2 cellular contexts compared by ENCODE assay signal in the genomic region with DNA sequence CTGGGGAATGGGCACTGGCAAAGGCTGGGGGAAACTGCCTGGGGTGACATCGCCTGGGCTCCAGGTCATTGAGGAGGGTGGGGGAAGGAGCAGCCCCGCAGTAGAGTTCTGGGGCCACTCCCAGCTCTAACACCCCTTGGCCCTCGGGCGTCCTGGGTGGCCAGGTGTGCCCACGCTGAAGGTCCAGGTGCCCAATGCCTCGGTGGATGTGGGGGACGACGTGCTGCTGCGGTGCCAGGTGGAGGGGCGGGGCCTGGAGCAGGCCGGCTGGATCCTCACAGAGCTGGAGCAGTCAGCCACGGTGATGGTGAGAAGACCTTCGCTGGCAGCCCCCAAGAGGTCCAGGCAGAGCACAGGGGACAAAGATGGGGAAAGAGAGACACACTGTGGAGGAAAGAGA.
TF ChIP-seq lines count a peak whose summit lies in the region.

No MANE protein-coding gene starts in this region.

TF ChIP-seq in HEK293, 187 proteins besides CTCF, POLR2A, EP300 and RAD21:
- TF ChIP-seq RBAK (tag by site-specific recombination; IDR thresholded peaks at IDR 0.05): no peak
- TF ChIP-seq ZNF585B (tag by site-specific recombination; IDR thresholded peaks at IDR 0.05): no peak
- peak; percentile 4; the same call in 1 of the 2 replicates for TF ChIP-seq GLIS2 (tag by site-specific recombination; IDR thresholded peaks at IDR 0.05)
- TF ChIP-seq ZNF248 (tag by site-specific recombination; IDR thresholded peaks at IDR 0.05): no peak
- TF ChIP-seq ZNF514 (tag by site-specific recombination; IDR thresholded peaks at IDR 0.05): no peak
- TF ChIP-seq, protein P1, sequence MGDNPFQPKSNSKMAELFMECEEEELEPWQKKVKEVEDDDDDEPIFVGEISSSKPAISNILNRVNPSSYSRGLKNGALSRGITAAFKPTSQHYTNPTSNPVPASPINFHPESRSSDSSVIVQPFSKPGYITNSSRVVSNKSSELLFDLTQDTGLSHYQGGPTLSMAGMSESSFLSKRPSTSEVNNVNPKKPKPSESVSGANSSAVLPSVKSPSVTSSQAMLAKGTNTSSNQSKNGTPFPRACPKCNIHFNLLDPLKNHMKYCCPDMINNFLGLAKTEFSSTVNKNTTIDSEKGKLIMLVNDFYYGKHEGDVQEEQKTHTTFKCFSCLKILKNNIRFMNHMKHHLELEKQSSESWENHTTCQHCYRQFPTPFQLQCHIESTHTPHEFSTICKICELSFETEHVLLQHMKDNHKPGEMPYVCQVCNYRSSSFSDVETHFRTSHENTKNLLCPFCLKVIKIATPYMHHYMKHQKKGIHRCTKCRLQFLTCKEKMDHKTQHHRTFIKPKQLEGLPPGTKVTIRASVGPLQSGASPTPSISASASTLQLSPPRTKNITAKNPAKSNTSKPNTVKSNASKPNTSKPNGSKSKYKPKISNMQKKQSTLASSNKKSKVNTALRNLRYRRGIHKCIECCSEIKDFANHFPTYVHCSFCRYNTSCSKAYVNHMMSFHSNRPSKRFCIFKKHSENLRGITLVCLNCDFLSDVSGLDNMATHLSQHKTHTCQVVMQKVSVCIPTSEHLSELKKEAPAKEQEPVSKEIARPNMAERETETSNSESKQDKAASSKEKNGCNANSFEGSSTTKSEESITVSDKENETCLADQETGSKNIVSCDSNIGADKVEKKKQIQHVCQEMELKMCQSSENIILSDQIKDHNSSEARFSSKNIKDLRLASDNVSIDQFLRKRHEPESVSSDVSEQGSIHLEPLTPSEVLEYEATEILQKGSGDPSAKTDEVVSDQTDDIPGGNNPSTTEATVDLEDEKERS (tag by site-specific recombination; IDR thresholded peaks at IDR 0.05): no peak
- no peak for TF ChIP-seq ZIC2 (tag by site-specific recombination; IDR thresholded peaks at IDR 0.05)
- TF ChIP-seq ZNF292 (tag by site-specific recombination; IDR thresholded peaks at IDR 0.05; ENCODE audit: borderline replicate concordance, low read depth): no peak

TF ChIP-seq in H1, 55 proteins besides CTCF, POLR2A, EP300 and RAD21:
- no peak for TF ChIP-seq SIN3A (conservative IDR thresholded peaks at IDR 0.05 in 1 of 2, IDR thresholded peaks at IDR 0.05 in 1 of 2; ENCODE audit: low read depth in 1 of 2, low read length in 2 of 2)
- TF ChIP-seq JUND (IDR thresholded peaks at IDR 0.05; ENCODE audit: low read length): no peak
- TF ChIP-seq SP4 (IDR thresholded peaks at IDR 0.05; ENCODE audit: low read length): no peak
- no peak for TF ChIP-seq CBX5 (IDR thresholded peaks at IDR 0.05; ENCODE audit: low read depth, low read length)
- TF ChIP-seq, protein P2, sequence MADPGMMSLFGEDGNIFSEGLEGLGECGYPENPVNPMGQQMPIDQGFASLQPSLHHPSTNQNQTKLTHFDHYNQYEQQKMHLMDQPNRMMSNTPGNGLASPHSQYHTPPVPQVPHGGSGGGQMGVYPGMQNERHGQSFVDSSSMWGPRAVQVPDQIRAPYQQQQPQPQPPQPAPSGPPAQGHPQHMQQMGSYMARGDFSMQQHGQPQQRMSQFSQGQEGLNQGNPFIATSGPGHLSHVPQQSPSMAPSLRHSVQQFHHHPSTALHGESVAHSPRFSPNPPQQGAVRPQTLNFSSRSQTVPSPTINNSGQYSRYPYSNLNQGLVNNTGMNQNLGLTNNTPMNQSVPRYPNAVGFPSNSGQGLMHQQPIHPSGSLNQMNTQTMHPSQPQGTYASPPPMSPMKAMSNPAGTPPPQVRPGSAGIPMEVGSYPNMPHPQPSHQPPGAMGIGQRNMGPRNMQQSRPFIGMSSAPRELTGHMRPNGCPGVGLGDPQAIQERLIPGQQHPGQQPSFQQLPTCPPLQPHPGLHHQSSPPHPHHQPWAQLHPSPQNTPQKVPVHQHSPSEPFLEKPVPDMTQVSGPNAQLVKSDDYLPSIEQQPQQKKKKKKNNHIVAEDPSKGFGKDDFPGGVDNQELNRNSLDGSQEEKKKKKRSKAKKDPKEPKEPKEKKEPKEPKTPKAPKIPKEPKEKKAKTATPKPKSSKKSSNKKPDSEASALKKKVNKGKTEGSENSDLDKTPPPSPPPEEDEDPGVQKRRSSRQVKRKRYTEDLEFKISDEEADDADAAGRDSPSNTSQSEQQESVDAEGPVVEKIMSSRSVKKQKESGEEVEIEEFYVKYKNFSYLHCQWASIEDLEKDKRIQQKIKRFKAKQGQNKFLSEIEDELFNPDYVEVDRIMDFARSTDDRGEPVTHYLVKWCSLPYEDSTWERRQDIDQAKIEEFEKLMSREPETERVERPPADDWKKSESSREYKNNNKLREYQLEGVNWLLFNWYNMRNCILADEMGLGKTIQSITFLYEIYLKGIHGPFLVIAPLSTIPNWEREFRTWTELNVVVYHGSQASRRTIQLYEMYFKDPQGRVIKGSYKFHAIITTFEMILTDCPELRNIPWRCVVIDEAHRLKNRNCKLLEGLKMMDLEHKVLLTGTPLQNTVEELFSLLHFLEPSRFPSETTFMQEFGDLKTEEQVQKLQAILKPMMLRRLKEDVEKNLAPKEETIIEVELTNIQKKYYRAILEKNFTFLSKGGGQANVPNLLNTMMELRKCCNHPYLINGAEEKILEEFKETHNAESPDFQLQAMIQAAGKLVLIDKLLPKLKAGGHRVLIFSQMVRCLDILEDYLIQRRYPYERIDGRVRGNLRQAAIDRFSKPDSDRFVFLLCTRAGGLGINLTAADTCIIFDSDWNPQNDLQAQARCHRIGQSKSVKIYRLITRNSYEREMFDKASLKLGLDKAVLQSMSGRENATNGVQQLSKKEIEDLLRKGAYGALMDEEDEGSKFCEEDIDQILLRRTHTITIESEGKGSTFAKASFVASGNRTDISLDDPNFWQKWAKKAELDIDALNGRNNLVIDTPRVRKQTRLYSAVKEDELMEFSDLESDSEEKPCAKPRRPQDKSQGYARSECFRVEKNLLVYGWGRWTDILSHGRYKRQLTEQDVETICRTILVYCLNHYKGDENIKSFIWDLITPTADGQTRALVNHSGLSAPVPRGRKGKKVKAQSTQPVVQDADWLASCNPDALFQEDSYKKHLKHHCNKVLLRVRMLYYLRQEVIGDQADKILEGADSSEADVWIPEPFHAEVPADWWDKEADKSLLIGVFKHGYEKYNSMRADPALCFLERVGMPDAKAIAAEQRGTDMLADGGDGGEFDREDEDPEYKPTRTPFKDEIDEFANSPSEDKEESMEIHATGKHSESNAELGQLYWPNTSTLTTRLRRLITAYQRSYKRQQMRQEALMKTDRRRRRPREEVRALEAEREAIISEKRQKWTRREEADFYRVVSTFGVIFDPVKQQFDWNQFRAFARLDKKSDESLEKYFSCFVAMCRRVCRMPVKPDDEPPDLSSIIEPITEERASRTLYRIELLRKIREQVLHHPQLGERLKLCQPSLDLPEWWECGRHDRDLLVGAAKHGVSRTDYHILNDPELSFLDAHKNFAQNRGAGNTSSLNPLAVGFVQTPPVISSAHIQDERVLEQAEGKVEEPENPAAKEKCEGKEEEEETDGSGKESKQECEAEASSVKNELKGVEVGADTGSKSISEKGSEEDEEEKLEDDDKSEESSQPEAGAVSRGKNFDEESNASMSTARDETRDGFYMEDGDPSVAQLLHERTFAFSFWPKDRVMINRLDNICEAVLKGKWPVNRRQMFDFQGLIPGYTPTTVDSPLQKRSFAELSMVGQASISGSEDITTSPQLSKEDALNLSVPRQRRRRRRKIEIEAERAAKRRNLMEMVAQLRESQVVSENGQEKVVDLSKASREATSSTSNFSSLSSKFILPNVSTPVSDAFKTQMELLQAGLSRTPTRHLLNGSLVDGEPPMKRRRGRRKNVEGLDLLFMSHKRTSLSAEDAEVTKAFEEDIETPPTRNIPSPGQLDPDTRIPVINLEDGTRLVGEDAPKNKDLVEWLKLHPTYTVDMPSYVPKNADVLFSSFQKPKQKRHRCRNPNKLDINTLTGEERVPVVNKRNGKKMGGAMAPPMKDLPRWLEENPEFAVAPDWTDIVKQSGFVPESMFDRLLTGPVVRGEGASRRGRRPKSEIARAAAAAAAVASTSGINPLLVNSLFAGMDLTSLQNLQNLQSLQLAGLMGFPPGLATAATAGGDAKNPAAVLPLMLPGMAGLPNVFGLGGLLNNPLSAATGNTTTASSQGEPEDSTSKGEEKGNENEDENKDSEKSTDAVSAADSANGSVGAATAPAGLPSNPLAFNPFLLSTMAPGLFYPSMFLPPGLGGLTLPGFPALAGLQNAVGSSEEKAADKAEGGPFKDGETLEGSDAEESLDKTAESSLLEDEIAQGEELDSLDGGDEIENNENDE (IDR thresholded peaks at IDR 0.05; ENCODE audit: insufficient replicate concordance, low read length): no peak
- no peak for TF ChIP-seq YY1 (IDR thresholded peaks at IDR 0.05; ENCODE audit: low read depth, low read length)
- TF ChIP-seq, protein P3, sequence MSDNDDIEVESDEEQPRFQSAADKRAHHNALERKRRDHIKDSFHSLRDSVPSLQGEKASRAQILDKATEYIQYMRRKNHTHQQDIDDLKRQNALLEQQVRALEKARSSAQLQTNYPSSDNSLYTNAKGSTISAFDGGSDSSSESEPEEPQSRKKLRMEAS (IDR thresholded peaks at IDR 0.05): no peak
- no peak for TF ChIP-seq CEBPB (IDR thresholded peaks at IDR 0.05; ENCODE audit: low read depth, low read length)
- TF ChIP-seq EGR1 (IDR thresholded peaks at IDR 0.05; ENCODE audit: borderline replicate concordance, low read depth, low read length): no peak
- TF ChIP-seq RXRA (IDR thresholded peaks at IDR 0.05; ENCODE audit: insufficient read depth, low read depth, low read length): no peak
- no peak for TF ChIP-seq NANOG (IDR thresholded peaks at IDR 0.05; ENCODE audit: insufficient read depth, low read depth, low read length, poor library complexity, severe bottlenecking)
- TF ChIP-seq TBP (IDR thresholded peaks at IDR 0.05; ENCODE audit: low read depth, low read length): no peak
